In genomic region chr13:30577381-30577780, GRCh38 we compare ENCODE assay signal across 1 cellular context.
TF ChIP-seq lines count a peak whose summit lies in the region.

No MANE protein-coding gene starts in this region.

TF ChIP-seq in HepG2, 621 proteins besides CTCF, POLR2A, EP300 and RAD21:
- no peak for TF ChIP-seq ZNF274 (CRISPR knock-in tag; IDR thresholded peaks at IDR 0.05)
- TF ChIP-seq FOSL2 (CRISPR knock-in tag; IDR thresholded peaks at IDR 0.05) = peak; percentile 70
